21 cellular contexts compared by ENCODE assay signal in the genomic region with DNA sequence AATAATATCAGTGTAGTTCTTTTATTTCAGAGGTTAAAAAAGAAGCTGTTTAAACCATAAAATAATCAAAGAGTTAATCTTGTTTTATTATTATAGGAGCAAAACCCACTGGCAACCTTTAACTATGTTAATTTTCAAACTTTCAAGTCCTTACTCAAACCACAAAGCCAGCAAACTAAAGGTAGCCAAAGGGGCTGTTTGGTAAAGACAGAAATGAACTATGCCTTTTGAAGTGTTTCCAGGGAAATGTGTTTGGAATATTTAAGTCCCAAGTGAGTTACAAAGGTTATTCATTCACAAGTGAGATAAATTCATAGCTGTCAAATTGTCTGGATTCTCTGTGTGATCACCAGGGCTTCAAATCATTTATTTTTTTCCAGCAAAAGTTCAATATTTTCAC.
DNase-seq lines count a peak whose midpoint lies in the region; ATAC-seq and TF ChIP-seq lines count a peak whose summit lies in the region.
"Had no signal": no experiment of that assay in that cellular context is flagged by ENCODE, and none has a peak within 500 bp of the region (broad histone marks: within the 10 kb centered on the region; RNA-seq: fewer than 3 reads in every experiment).

No MANE protein-coding gene starts in this region.

- H3K27me3 Mint-ChIP-seq in glutamatergic neuron (ENCODE audit: unreplicated experiment), result no peaks in the 10 kb centered on the region
- no peaks in the 10 kb centered on the region for H3K27me3 Mint-ChIP-seq in T-helper 17 cell
- H3K27me3 Mint-ChIP-seq: CD4-positive, alpha-beta memory T cell had no signal

- H3K9me3 Mint-ChIP-seq in glutamatergic neuron (ENCODE audit: unreplicated experiment), result peaks cover 2% of the 10 kb centered on the region
- H3K9me3 Mint-ChIP-seq: GM23338, H9 had no signal

- H2AFZ ChIP-seq in hepatocyte, result no peak overlapping the region

- no peaks in the 10 kb centered on the region for H4K20me1 ChIP-seq in hepatocyte (ENCODE audit: insufficient read depth, poor library complexity, severe bottlenecking)

- H3K4me3 Mint-ChIP-seq in glutamatergic neuron (ENCODE audit: unreplicated experiment), result no peak overlapping the region
- H3K4me3 Mint-ChIP-seq in T-helper 17 cell, result no peak overlapping the region
- H3K4me3 Mint-ChIP-seq: CD4-positive, alpha-beta memory T cell; GM23338; H9 had no signal

- H3K36me3 Mint-ChIP-seq in glutamatergic neuron (ENCODE audit: unreplicated experiment), result no peaks in the 10 kb centered on the region
- H3K36me3 Mint-ChIP-seq in T-helper 17 cell (ENCODE audit: low read depth), result no peaks in the 10 kb centered on the region
- H3K36me3 Mint-ChIP-seq: CD4-positive, alpha-beta memory T cell had no signal

- no peak overlapping the region for H3K27ac ChIP-seq in hepatocyte
- H3K27ac ChIP-seq: A549 had no signal

- no peaks in the 10 kb centered on the region for H3K79me2 ChIP-seq in hepatocyte

- H3K27ac Mint-ChIP-seq in glutamatergic neuron (ENCODE audit: unreplicated experiment) (no peak overlapping the region), T-helper 17 cell (no peak overlapping the region)
- H3K27ac Mint-ChIP-seq: CD4-positive, alpha-beta memory T cell; GM23338; H9 had no signal

- DNase-seq in M059J (ENCODE audit: low read depth), result peak; percentile 14
- DNase-seq in astrocyte of the spinal cord (ENCODE audit: low read depth, low spot score), result peak; percentile 4
- peak; percentile 21 for DNase-seq in left kidney (ENCODE audit: low read depth, low spot score)
- DNase-seq in renal cortical epithelial cell (ENCODE audit: low read depth), result peak; percentile 92
- DNase-seq in glutamatergic neuron, result no peak
- DNase-seq in T-helper 17 cell, result no peak
- no peak for DNase-seq in hepatocyte (ENCODE audit: low spot score)
- DNase-seq: C1 segment of cervical spinal cord; CD4-positive, alpha-beta memory T cell; COR-L47; H9; IMR-90; KG1; MM.1S; NCI-H2081; NCI-H526 treated with DMSO at 0.1 percent for 48 hours; SHP77 treated with DMSO at 0.1 percent for 48 hours had no signal

- H3K36me3 ChIP-seq in hepatocyte (replicated peaks; ENCODE audit: insufficient read depth, low read depth), result no peaks in the 10 kb centered on the region

- H3K4me3 ChIP-seq in astrocyte of the spinal cord (ENCODE audit: low read depth, low read length) (no peak overlapping the region), hepatocyte (no peak overlapping the region)
- H3K4me3 ChIP-seq: A549, GM23338 had no signal

- peaks cover 16% of the 10 kb centered on the region for H3K4me1 ChIP-seq in hepatocyte (ENCODE audit: insufficient read depth)
- H3K4me1 ChIP-seq: A549 had no signal

- H3K9me2 ChIP-seq in hepatocyte (replicated peaks; ENCODE audit: insufficient read depth), result no peaks in the 10 kb centered on the region

- TF ChIP-seq CTCF in astrocyte of the spinal cord (IDR thresholded peaks at IDR 0.05; ENCODE audit: low read depth, low read length) (no peak), glutamatergic neuron (IDR thresholded peaks at IDR 0.05; ENCODE audit: partially characterized antibody, unreplicated experiment) (no peak), hepatocyte (IDR thresholded peaks at IDR 0.05; ENCODE audit: poor library complexity) (no peak)

- H3K9me3 ChIP-seq in T-helper 17 cell (ENCODE audit: control insufficient read depth, low read length, poor library complexity, severe bottlenecking) (no peaks in the 10 kb centered on the region), hepatocyte (ENCODE audit: low read depth) (no peaks in the 10 kb centered on the region)
- H3K9me3 ChIP-seq: A549 had no signal

- no peak overlapping the region for H3K4me2 ChIP-seq in hepatocyte
- H3K4me2 ChIP-seq: A549, GM23338 had no signal

- ATAC-seq in T-helper 17 cell (no peak), HG03460 (IDR thresholded peaks at IDR 0.05; ENCODE audit: unreplicated experiment) (no peak)
- ATAC-seq: A549, GM23338, Panc1 had no signal

- H3K27me3 ChIP-seq in hepatocyte, result no peaks in the 10 kb centered on the region

- no peaks in the 10 kb centered on the region for H3K4me1 Mint-ChIP-seq in glutamatergic neuron (ENCODE audit: low read depth, unreplicated experiment)
- no peaks in the 10 kb centered on the region for H3K4me1 Mint-ChIP-seq in T-helper 17 cell
- H3K4me1 Mint-ChIP-seq: CD4-positive, alpha-beta memory T cell had no signal

- in situ Hi-C loops in astrocyte of the spinal cord (cut with HindIII; ENCODE audit: low sequenced_read_pairs), result no loop called here

Comparison
In these comparisons a context has a peak if more than half of its experiments do, and no peak if none do; other contexts are left out.
1. DNase-seq: peak in M059J (single experiment), astrocyte of the spinal cord (single experiment), left kidney (single experiment) and renal cortical epithelial cell (single experiment); none in glutamatergic neuron (single experiment), T-helper 17 cell (0 of 3) and hepatocyte (single experiment).